ENCODE assay signal across 1 cellular context in the genomic region with DNA sequence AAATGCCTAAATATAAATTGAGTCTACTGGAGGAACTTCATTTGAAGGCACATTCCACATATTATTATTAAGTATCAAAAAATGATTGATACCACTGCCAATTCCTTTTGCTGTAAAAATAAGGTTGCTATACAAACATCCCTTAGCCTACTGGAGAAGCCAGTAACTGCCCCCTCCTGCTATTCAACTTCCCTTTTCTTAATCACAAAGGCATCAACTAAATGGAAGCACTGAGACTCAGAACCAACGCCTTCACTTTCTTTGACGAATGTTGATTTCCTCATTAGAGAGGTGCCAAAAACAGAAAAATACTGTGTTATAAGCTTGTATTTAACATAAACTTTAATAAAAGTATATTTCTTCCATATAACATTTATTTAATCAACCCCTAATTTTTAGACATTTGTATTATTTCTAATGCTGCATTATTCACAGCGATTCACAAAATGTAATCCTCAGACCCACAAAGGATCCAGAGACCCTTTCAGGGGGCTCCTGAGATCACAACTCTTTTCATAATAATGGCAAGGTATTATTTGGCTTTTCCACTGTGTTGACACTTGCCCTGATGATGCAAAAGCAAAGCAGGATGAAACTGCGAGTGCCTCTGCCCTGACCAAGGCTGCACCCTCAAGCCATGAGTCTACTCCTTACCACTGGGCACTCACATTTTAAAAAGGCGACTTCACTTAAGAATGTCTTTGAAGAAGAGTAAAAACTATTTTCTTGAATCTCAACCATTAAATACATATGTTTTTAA.
TF ChIP-seq lines count a peak whose summit lies in the region.

No MANE protein-coding gene starts in this region.

TF ChIP-seq in liver, 16 proteins besides CTCF, POLR2A, EP300 and RAD21 (continued from another document):
- TF ChIP-seq FOXA2 (IDR thresholded peaks at IDR 0.05) = peak; percentile 54
- TF ChIP-seq ZBTB33 (IDR thresholded peaks at IDR 0.05) = no peak
- TF ChIP-seq, protein P1, sequence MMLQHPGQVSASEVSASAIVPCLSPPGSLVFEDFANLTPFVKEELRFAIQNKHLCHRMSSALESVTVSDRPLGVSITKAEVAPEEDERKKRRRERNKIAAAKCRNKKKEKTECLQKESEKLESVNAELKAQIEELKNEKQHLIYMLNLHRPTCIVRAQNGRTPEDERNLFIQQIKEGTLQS (IDR thresholded peaks at IDR 0.05) = peak; percentile 90
- no peak for TF ChIP-seq SP1 (IDR thresholded peaks at IDR 0.05)
- no peak for TF ChIP-seq YY1 (IDR thresholded peaks at IDR 0.05)
TF ChIP-seq in liver: peak in this region for 3.
